In genomic region chr1:167136191-167136614, GRCh38 we compare ENCODE assay signal across 11 cellular contexts. TPM values are rescaled to one million over a fixed set of nuclear protein-coding genes. Genes with fewer than 3 reads are reported as not detected.
DNase-seq lines count a peak whose midpoint lies in the region; ATAC-seq, FAIRE-seq and TF ChIP-seq lines count a peak whose summit lies in the region.
"Had no signal": no experiment of that assay in that cellular context is flagged by ENCODE, and none has a peak within 500 bp of the region (broad histone marks: within the 10 kb centered on the region; RNA-seq: fewer than 3 reads in every experiment).

No MANE protein-coding gene starts in this region.

- WGBS in ectodermal cell, 2 experiments, result 22 to 34% methylated on average over 2 of the region's 2 CpGs
- 21 to 38% methylated on average over 2 of the region's 2 CpGs for WGBS in pancreas, 2 donors

- H3K9me3 ChIP-seq in DND-41 (ENCODE audit: insufficient read depth, low read length, severe bottlenecking) (no peaks in the 10 kb centered on the region), Loucy (ENCODE audit: insufficient read depth, low read depth, low read length) (no peaks in the 10 kb centered on the region), ectodermal cell (ENCODE audit: control insufficient read depth, low read length) (no peaks in the 10 kb centered on the region), neural progenitor cell (ENCODE audit: low read depth) (no peaks in the 10 kb centered on the region), pancreas (no peaks in the 10 kb centered on the region)
- H3K9me3 ChIP-seq: SJSA1 had no signal

- TF ChIP-seq CTCF in DND-41 (IDR thresholded peaks at IDR 0.05; ENCODE audit: borderline replicate concordance, extremely low read depth, low read length, poor library complexity, severe bottlenecking), result no peak
- no peak for TF ChIP-seq CTCF in Loucy (conservative IDR thresholded peaks at IDR 0.05; ENCODE audit: low read length)
- TF ChIP-seq CTCF in neural progenitor cell (IDR thresholded peaks at IDR 0.05), result no peak
- TF ChIP-seq CTCF in pancreas (IDR thresholded peaks at IDR 0.05), result no peak

- H3K4me3 ChIP-seq in DND-41 (ENCODE audit: low read depth in 1 of 2, low read length in 2 of 2) (no peak overlapping the region), Loucy (ENCODE audit: low read length, poor library complexity, severe bottlenecking) (no peak overlapping the region), ectodermal cell (ENCODE audit: insufficient read depth, low read depth, low read length) (no peak overlapping the region), neural progenitor cell (no peak overlapping the region), pancreas (no peak overlapping the region)
- H3K4me3 ChIP-seq: SJSA1 had no signal

- H3F3A ChIP-seq in Loucy (ENCODE audit: low read depth), result peaks cover 6% of the 10 kb centered on the region; the same call in 1 of the 2 replicates
- H3F3A ChIP-seq in neural progenitor cell (ENCODE audit: low read depth), result peaks cover 39% of the 10 kb centered on the region

- no peaks in the 10 kb centered on the region for H3K36me3 ChIP-seq in DND-41 (ENCODE audit: insufficient read depth, low read length)
- H3K36me3 ChIP-seq in Loucy (ENCODE audit: insufficient read depth, low read length), result no peaks in the 10 kb centered on the region
- no peaks in the 10 kb centered on the region for H3K36me3 ChIP-seq in ectodermal cell (ENCODE audit: control insufficient read depth, insufficient read depth, low read length)
- H3K36me3 ChIP-seq in neural progenitor cell, result no peaks in the 10 kb centered on the region
- H3K36me3 ChIP-seq in pancreas, result no peaks in the 10 kb centered on the region
- H3K36me3 ChIP-seq: SJSA1 had no signal

- H3K9me3 Mint-ChIP-seq in neural progenitor cell, result peaks cover 2% of the 10 kb centered on the region
- H3K9me3 Mint-ChIP-seq in activated naive CD4-positive, alpha-beta T cell treated with anti-CD3 and anti-CD28 coated beads for 36 hours, result no peaks in the 10 kb centered on the region

- H3K9me2 ChIP-seq in Loucy (replicated peaks; ENCODE audit: low read depth, low read length), result no peaks in the 10 kb centered on the region

- no peaks in the 10 kb centered on the region for H3K27me3 ChIP-seq in DND-41 (ENCODE audit: insufficient read depth, low read length, poor library complexity)
- H3K27me3 ChIP-seq in Loucy (ENCODE audit: insufficient read depth, low read length, poor library complexity, severe bottlenecking), result no peaks in the 10 kb centered on the region
- no peaks in the 10 kb centered on the region for H3K27me3 ChIP-seq in ectodermal cell (ENCODE audit: control insufficient read depth, insufficient read depth, low read length, poor library complexity, severe bottlenecking)
- no peaks in the 10 kb centered on the region for H3K27me3 ChIP-seq in neural progenitor cell
- H3K27me3 ChIP-seq in pancreas, result peaks cover 0 to 5% (median 0%) of the 10 kb centered on the region in 4 donors
- H3K27me3 ChIP-seq: SJSA1 had no signal

- H3K79me2 ChIP-seq in DND-41 (ENCODE audit: insufficient read depth, low read length) (no peaks in the 10 kb centered on the region), Loucy (ENCODE audit: insufficient read depth, low read length) (no peaks in the 10 kb centered on the region), neural progenitor cell (ENCODE audit: low read depth) (no peaks in the 10 kb centered on the region)

- no peak overlapping the region for H3K27ac ChIP-seq in DND-41 (ENCODE audit: low read length)
- peak overlapping the region; percentile 67 for H3K27ac ChIP-seq in ectodermal cell (ENCODE audit: insufficient read depth, low read depth, low read length, poor library complexity, severe bottlenecking)
- no peak overlapping the region for H3K27ac ChIP-seq in neural progenitor cell
- H3K27ac ChIP-seq in pancreas, result no peak overlapping the region
- H3K27ac ChIP-seq: epithelial cell of prostate, SJSA1 had no signal

- no peak overlapping the region for H3K27ac Mint-ChIP-seq in neural progenitor cell
- H3K27ac Mint-ChIP-seq in activated naive CD4-positive, alpha-beta T cell treated with anti-CD3 and anti-CD28 coated beads for 36 hours, result no peak overlapping the region

- CTCF ChIA-PET in activated naive CD4-positive, alpha-beta T cell treated with anti-CD3 and anti-CD28 coated beads for 36 hours (lab: Charles Lee), result no interaction called here

- no peaks in the 10 kb centered on the region for H3K36me3 Mint-ChIP-seq in neural progenitor cell
- no peaks in the 10 kb centered on the region for H3K36me3 Mint-ChIP-seq in activated naive CD4-positive, alpha-beta T cell treated with anti-CD3 and anti-CD28 coated beads for 36 hours (ENCODE audit: low read depth)

- peak; percentile 31; the same call in 1 of the 3 replicates for ATAC-seq in DND-41 (ENCODE audit: insufficient read depth, low read depth)
- ATAC-seq in GM18520 (IDR thresholded peaks at IDR 0.05; ENCODE audit: unreplicated experiment), result no peak
- no peak for ATAC-seq in pancreas
- ATAC-seq in HG02973 (IDR thresholded peaks at IDR 0.05; ENCODE audit: unreplicated experiment), result no peak

- intact Hi-C loops in pancreas (cut with DNase I), result no loop called here
- intact Hi-C loops in activated naive CD4-positive, alpha-beta T cell treated with anti-CD3 and anti-CD28 coated beads for 36 hours (cut with micrococcal nuclease), result no loop called here

- no peak for FAIRE-seq in pancreas (lab: Jason Lieb, UNC)

- peaks cover 49% of the 10 kb centered on the region for H3K4me1 Mint-ChIP-seq in neural progenitor cell
- no peaks in the 10 kb centered on the region for H3K4me1 Mint-ChIP-seq in activated naive CD4-positive, alpha-beta T cell treated with anti-CD3 and anti-CD28 coated beads for 36 hours (ENCODE audit: low read depth)

- peaks cover 6% of the 10 kb centered on the region for H3K4me1 ChIP-seq in DND-41 (ENCODE audit: insufficient read depth, low read length)
- peaks cover 67% of the 10 kb centered on the region for H3K4me1 ChIP-seq in Loucy (ENCODE audit: insufficient read depth, low read length, poor library complexity, severe bottlenecking)
- peaks cover 44% of the 10 kb centered on the region for H3K4me1 ChIP-seq in ectodermal cell (ENCODE audit: control insufficient read depth, insufficient read depth, low read length)
- H3K4me1 ChIP-seq in neural progenitor cell, result peaks cover 46% of the 10 kb centered on the region
- H3K4me1 ChIP-seq in pancreas, result no peaks in the 10 kb centered on the region
- H3K4me1 ChIP-seq: SJSA1 had no signal

- H4K20me1 ChIP-seq in DND-41 (ENCODE audit: insufficient read depth, low read length), result no peaks in the 10 kb centered on the region
- no peaks in the 10 kb centered on the region for H4K20me1 ChIP-seq in Loucy (ENCODE audit: insufficient read depth, low read length, poor library complexity, severe bottlenecking)
- H4K20me1 ChIP-seq in neural progenitor cell (ENCODE audit: low read depth), result no peaks in the 10 kb centered on the region

- H2AFZ ChIP-seq in DND-41 (ENCODE audit: low read depth, low read length) (peak overlapping the region; percentile 59; the same call in 1 of the 2 replicates), Loucy (ENCODE audit: low read length) (peak overlapping the region; percentile 69), neural progenitor cell (replicated peaks) (no peak overlapping the region)

- H3K27me3 Mint-ChIP-seq in neural progenitor cell (ENCODE audit: insufficient read depth, low read depth), result no peaks in the 10 kb centered on the region
- H3K27me3 Mint-ChIP-seq in activated naive CD4-positive, alpha-beta T cell treated with anti-CD3 and anti-CD28 coated beads for 36 hours (ENCODE audit: low read depth), result no peaks in the 10 kb centered on the region

- H3K4me2 ChIP-seq in DND-41 (ENCODE audit: insufficient read depth, low read length), result no peak overlapping the region
- peak overlapping the region; percentile 8 for H3K4me2 ChIP-seq in Loucy (ENCODE audit: low read depth, low read length, poor library complexity, severe bottlenecking)
- H3K4me2 ChIP-seq in neural progenitor cell, result peak overlapping the region; percentile 24

- DNase-seq in DND-41 (no peak), neural progenitor cell (ENCODE audit: low spot score) (peak; percentile 47), pancreas (no peak)
- no peak for DNase-seq in activated naive CD4-positive, alpha-beta T cell treated with anti-CD3 and anti-CD28 coated beads for 36 hours
- DNase-seq: occipital lobe had no signal

- H3K9ac ChIP-seq in DND-41 (ENCODE audit: low read depth, low read length) (no peak overlapping the region), Loucy (ENCODE audit: low read depth, low read length, poor library complexity, severe bottlenecking) (peak overlapping the region; percentile 25), neural progenitor cell (no peak overlapping the region)

- H3K4me3 Mint-ChIP-seq in neural progenitor cell, result no peak overlapping the region
- no peak overlapping the region for H3K4me3 Mint-ChIP-seq in activated naive CD4-positive, alpha-beta T cell treated with anti-CD3 and anti-CD28 coated beads for 36 hours

RNA-seq across cellular contexts. Expression of gene STYXL2, which starts 42.3 kb away (rescaled TPM):
- polyA plus RNA-seq in ectodermal cell (2013, experiment 1 of 4), result 1.4 TPM
- polyA plus RNA-seq in ectodermal cell (2013, experiment 2 of 4), result 1.3 TPM
- polyA plus RNA-seq in ectodermal cell (2013, experiment 3 of 4), result 1.4 TPM
- 1.2 TPM for polyA plus RNA-seq in ectodermal cell (2013, experiment 4 of 4)
- total RNA-seq in neural progenitor cell (ENCODE audit: low replicate concordance), result 0.06 and 0.59 TPM in 2 replicates
- under 1 TPM in 2 of 6 donors, not detected in 4; 0.12 to 0.37 TPM for total RNA-seq in pancreas
- polyA plus RNA-seq in pancreas, result under 1 TPM in 1 of 2 donors, not detected in 1; 0.02 TPM
- not detected for total RNA-seq in activated naive CD4-positive, alpha-beta T cell treated with anti-CD3 and anti-CD28 coated beads for 36 hours
- total RNA-seq: SJSA1 had no signal

RNA-seq across cellular contexts. Expression of gene GPA33, which starts 46.0 kb away (rescaled TPM):
- 2.1 TPM for polyA plus RNA-seq in ectodermal cell (2013, experiment 1 of 4)
- 3.4 TPM for polyA plus RNA-seq in ectodermal cell (2013, experiment 2 of 4)
- polyA plus RNA-seq in ectodermal cell (2013, experiment 3 of 4), result 2.1 TPM
- polyA plus RNA-seq in ectodermal cell (2013, experiment 4 of 4), result 3.0 TPM
- 0.52 and 0.90 TPM in 2 replicates for total RNA-seq in neural progenitor cell (ENCODE audit: low replicate concordance)
- total RNA-seq in pancreas, result under 1 TPM in 2 of 6 donors, not detected in 4; 0.16 to 0.22 TPM
- polyA plus RNA-seq in pancreas, result under 1 TPM in 1 of 2 donors, not detected in 1; 0.11 TPM
- 1 to 10 TPM; 1.2 to 1.4 TPM for total RNA-seq in activated naive CD4-positive, alpha-beta T cell treated with anti-CD3 and anti-CD28 coated beads for 36 hours
- total RNA-seq: occipital lobe, SJSA1 had no signal
